In genomic region chr2:207194028-207194427, GRCh38 we compare ENCODE assay signal across 29 cellular contexts.
"Had no signal": no experiment of that assay in that cellular context is flagged by ENCODE, and none has a peak within 500 bp of the region (broad histone marks: within the 10 kb centered on the region; RNA-seq: fewer than 3 reads in every experiment).

No MANE protein-coding gene starts in this region.

- H3K36me3 ChIP-seq: colonic mucosa, esophagus muscularis mucosa, esophagus squamous epithelium, gastrocnemius medialis, gastroesophageal sphincter, heart left ventricle, heart right ventricle had no signal

- H3K4me3 ChIP-seq: colonic mucosa, coronary artery, dorsolateral prefrontal cortex, esophagus muscularis mucosa, esophagus squamous epithelium, gastrocnemius medialis, gastroesophageal sphincter, heart left ventricle, heart right ventricle had no signal

- H3K9me3 ChIP-seq: colonic mucosa, esophagus muscularis mucosa, esophagus squamous epithelium, gastrocnemius medialis, gastroesophageal sphincter, heart left ventricle, heart right ventricle had no signal

- H3K9me3 Mint-ChIP-seq: dendritic cell treated with granulocyte-macrophage colony-stimulating factor and Interleukin-4, amounts not matched to agents 40 ng/mL and 50 ng/mL, for 4 days; endodermal cell had no signal

- H3K4me1 ChIP-seq: colonic mucosa, esophagus squamous epithelium, foreskin keratinocyte, gastrocnemius medialis, gastroesophageal sphincter had no signal

- DNase-seq: colonic mucosa; cortex of kidney; dermis blood vessel endothelial cell; dorsolateral prefrontal cortex; effector CD4-positive, alpha-beta T cell; effector CD8-positive, alpha-beta T cell; effector memory CD4-positive, alpha-beta T cell; effector memory CD8-positive, alpha-beta T cell; endodermal cell; erythroblast; esophagus squamous epithelium; foreskin fibroblast; foreskin keratinocyte; foreskin melanocyte; gastrocnemius medialis; glutamatergic neuron; head of caudate nucleus; heart left ventricle; heart right ventricle had no signal

- H3K27me3 ChIP-seq: colonic mucosa, esophagus muscularis mucosa, esophagus squamous epithelium, foreskin keratinocyte, gastrocnemius medialis, gastroesophageal sphincter, heart left ventricle, heart right ventricle had no signal

- H3K27ac ChIP-seq: colonic mucosa, coronary artery, dorsolateral prefrontal cortex, epithelial cell of prostate, esophagus muscularis mucosa, esophagus squamous epithelium, foreskin keratinocyte, gastrocnemius medialis, gastroesophageal sphincter, heart left ventricle, heart right ventricle had no signal

- FAIRE-seq: colon, endometrium, endothelial cell of umbilical vein, frontal cortex had no signal

- ATAC-seq: effector memory CD8-positive, alpha-beta T cell; esophagus mucosa; foreskin keratinocyte; gastrocnemius medialis; gastroesophageal sphincter; heart left ventricle; heart right ventricle had no signal

- H3K27ac Mint-ChIP-seq: dendritic cell treated with granulocyte-macrophage colony-stimulating factor and Interleukin-4, amounts not matched to agents 40 ng/mL and 50 ng/mL, for 4 days; effector memory CD8-positive, alpha-beta T cell; endodermal cell had no signal

- H3K4me3 Mint-ChIP-seq: dendritic cell treated with granulocyte-macrophage colony-stimulating factor and Interleukin-4, amounts not matched to agents 40 ng/mL and 50 ng/mL, for 4 days; effector memory CD8-positive, alpha-beta T cell; endodermal cell had no signal
